ENCODE assay signal across 34 cellular contexts in genomic region chr1:216833516-216833915, GRCh38.
DNase-seq lines count a peak whose midpoint lies in the region; ATAC-seq, FAIRE-seq and TF ChIP-seq lines count a peak whose summit lies in the region.
"Had no signal": no experiment of that assay in that cellular context is flagged by ENCODE, and none has a peak within 500 bp of the region (broad histone marks: within the 10 kb centered on the region; RNA-seq: fewer than 3 reads in every experiment).

No MANE protein-coding gene starts in this region.

- no peak for FAIRE-seq in H1 (lab: Jason Lieb, UNC)
- peak; percentile 23 for FAIRE-seq in keratinocyte (lab: Jason Lieb, UNC)
- FAIRE-seq: A204.1, A549 had no signal

- no peak for TF ChIP-seq RAD21 in SK-N-SH (IDR thresholded peaks at IDR 0.05; ENCODE audit: low read length)
- TF ChIP-seq RAD21 in H1 (IDR thresholded peaks at IDR 0.05 in 1 of 2, conservative IDR thresholded peaks at IDR 0.05 in 1 of 2; ENCODE audit: low read depth in 2 of 2, low read length in 2 of 2) = no peak

- H3K9me3 ChIP-seq in SK-N-SH (no peaks in the 10 kb centered on the region), H1 (ENCODE audit: insufficient read depth in 2 of 2, low read depth in 1 of 2, low read length in 1 of 2) (no peaks in the 10 kb centered on the region), keratinocyte (ENCODE audit: control insufficient read depth, low read depth, low read length) (no peaks in the 10 kb centered on the region)
- H3K9me3 ChIP-seq: A549; BE2C; BLaER1; BLaER1 treated with 17β-estradiol and CSF1 and Interleukin-3, amounts not matched to agents 10 nM and 100 nM; Caco-2 had no signal

- ATAC-seq in SK-N-SH treated with all-trans-retinoic acid at 6 μM for 48 hours (no peak), foreskin keratinocyte (no peak)
- ATAC-seq: A549; CD8-positive, alpha-beta T cell had no signal

- H3K36me3 ChIP-seq in SK-N-SH (replicated peaks in 1 of 2; ENCODE audit: control insufficient read depth in 1 of 2, insufficient read depth in 2 of 2, low read length in 1 of 2) (no peaks in the 10 kb centered on the region), H1 (ENCODE audit: control insufficient read depth in 2 of 4, insufficient read depth in 4 of 4, low read length in 3 of 4) (no peaks in the 10 kb centered on the region), keratinocyte (ENCODE audit: control insufficient read depth in 2 of 2, extremely low read depth in 1 of 2, insufficient read depth in 2 of 2, low read length in 2 of 2) (no peaks in the 10 kb centered on the region)
- H3K36me3 ChIP-seq: BE2C; BLaER1; BLaER1 treated with 17β-estradiol and CSF1 and Interleukin-3, amounts not matched to agents 10 nM and 100 nM had no signal

- 42% methylated on average over 4 of the region's 4 CpGs for WGBS in SK-N-SH (ENCODE audit: low lambda C conversion rate)
- 89% methylated on average over 4 of the region's 4 CpGs; no CpG with 5 or more reads in 1 of the 2 experiments for WGBS in H1 (ENCODE audit: extremely low coverage in 1 of 2, insufficient coverage in 1 of 2, insufficient read length in 1 of 2, insufficient replicate concordance in 2 of 2, low coverage in 1 of 2, low lambda C conversion rate in 2 of 2, missing lambda C conversion rate in 1 of 2), 2 experiments

- no peaks in the 10 kb centered on the region for H3K9me2 ChIP-seq in SK-N-SH

- no peak overlapping the region for H3K4ac ChIP-seq in H1 (replicated peaks; ENCODE audit: insufficient read length, low read depth, low read length)

- no peak overlapping the region for H2AK5ac ChIP-seq in H1 (ENCODE audit: low read depth, low read length)

- no peak overlapping the region for H4K8ac ChIP-seq in H1 (ENCODE audit: extremely low read depth, insufficient read depth, low read length)

- H2AFZ ChIP-seq in SK-N-SH (ENCODE audit: low read depth) (no peak overlapping the region), H1 (ENCODE audit: low read length) (no peak overlapping the region), keratinocyte (ENCODE audit: control insufficient read depth, low read length) (no peak overlapping the region)

- H2BK120ac ChIP-seq in H1 (replicated peaks; ENCODE audit: low read depth, low read length) = no peak overlapping the region

- no peak overlapping the region for H4K5ac ChIP-seq in H1 (ENCODE audit: insufficient read length, low read depth, low read length)

- no peak overlapping the region for H3K23ac ChIP-seq in H1 (ENCODE audit: insufficient read length)

- H2BK12ac ChIP-seq in H1 (ENCODE audit: low read depth, low read length) = peak overlapping the region; percentile 62; the same call in 1 of the 2 replicates

- H3K4me1 ChIP-seq in SK-N-SH (ENCODE audit: control insufficient read depth in 1 of 2, insufficient read depth in 2 of 2, low read depth in 1 of 2, low read length in 1 of 2) (peaks cover 0 to 3% of the 10 kb centered on the region in 2 experiments; a peak in 1 of 4 replicates), H1 (replicated peaks in 1 of 4; ENCODE audit: control insufficient read depth in 3 of 4, insufficient read depth in 4 of 4, low read length in 3 of 4) (peaks cover 0 to 20% (median 8%) of the 10 kb centered on the region in 4 experiments; a peak in 3 of 7 replicates), keratinocyte (ENCODE audit: control insufficient read depth, extremely low read depth, insufficient read depth, low read length) (no peaks in the 10 kb centered on the region), foreskin keratinocyte (peaks cover 11% of the 10 kb centered on the region)
- H3K4me1 ChIP-seq: A549, BE2C, Caco-2 had no signal

- no peak overlapping the region for H2BK15ac ChIP-seq in H1 (ENCODE audit: low read length)

- H2BK20ac ChIP-seq in H1 (ENCODE audit: low read length) = no peak overlapping the region

- no peaks in the 10 kb centered on the region for H3K79me1 ChIP-seq in H1 (ENCODE audit: low read depth, low read length)

- peak overlapping the region; percentile 6; the same call in 1 of the 2 replicates for H3K18ac ChIP-seq in H1 (ENCODE audit: extremely low read depth, low read length)

- no peak overlapping the region for H3K27ac ChIP-seq in SK-N-SH (ENCODE audit: low read depth in 2 of 2, low read length in 1 of 2)
- H3K27ac ChIP-seq in H1 (ENCODE audit: low read depth, low read length) = no peak overlapping the region
- no peak overlapping the region for H3K27ac ChIP-seq in keratinocyte (ENCODE audit: control insufficient read depth, insufficient read depth, low read length)
- no peak overlapping the region for H3K27ac ChIP-seq in foreskin keratinocyte
- H3K27ac ChIP-seq: 22Rv1; A549; BLaER1; BLaER1 treated with 17β-estradiol and CSF1 and Interleukin-3, amounts not matched to agents 10 nM and 100 nM; C4-2B had no signal

- no peaks in the 10 kb centered on the region for H3K23me2 ChIP-seq in H1 (ENCODE audit: low read depth, low read length)

- peak; percentile 68 for DNase-seq in NCI-H82 (lab: John Stamatoyannopoulos, UW)
- DNase-seq in NCI-H82 treated with DMSO at 0.1 percent for 48 hours (lab: John Stamatoyannopoulos, UW; ENCODE audit: unreplicated experiment) = no peak
- DNase-seq in SK-N-SH = no peak
- DNase-seq in H1 (ENCODE audit: low read depth in 1 of 2, low spot score in 2 of 2) = no peak
- DNase-seq in keratinocyte (ENCODE audit: low read depth, low spot score) = no peak
- no peak for DNase-seq in inferior parietal cortex (ENCODE audit: extremely low spot score)
- no peak for DNase-seq in foreskin keratinocyte
- DNase-seq: 8988T; ACHN; AML-193; BE2C; C1 segment of cervical spinal cord; Caco-2; Calu3; CD4-positive, alpha-beta memory T cell; CD4-positive, alpha-beta T cell; CD4-positive, CD25-positive, alpha-beta regulatory T cell; CD8-positive, alpha-beta memory T cell; CD8-positive, alpha-beta T cell; COR-L47; DMS 273 treated with DMSO at 0.1 percent for 48 hours; DMS153; DMS53; DMS79; DMS79 treated with DMSO at 0.1 percent for 48 hours; DND-41; EL had no signal

- H3F3A ChIP-seq in SK-N-SH (replicated peaks; ENCODE audit: insufficient read depth) = no peaks in the 10 kb centered on the region

- dilution Hi-C loops in keratinocyte (cut with MboI; ENCODE audit: extremely low pct_ligation_motif_present, low sequenced_read_pairs) = no loop called here

- H2BK5ac ChIP-seq in H1 (ENCODE audit: low read depth, low read length) = no peak overlapping the region; the same call in 1 of the 2 replicates

- H3K4me3 ChIP-seq in SK-N-SH (ENCODE audit: low read depth in 2 of 2, low read length in 1 of 2) = no peak overlapping the region
- H3K4me3 ChIP-seq in H1 (ENCODE audit: extremely low read depth in 1 of 4, insufficient read depth in 2 of 4, low read depth in 3 of 4, low read length in 4 of 4) = no peak overlapping the region
- H3K4me3 ChIP-seq in keratinocyte (ENCODE audit: control insufficient read depth in 2 of 3, extremely low read depth in 1 of 3, insufficient read depth in 2 of 3, low read depth in 1 of 3, low read length in 3 of 3) = no peak overlapping the region
- H3K4me3 ChIP-seq: A549; BLaER1; BLaER1 treated with 17β-estradiol and CSF1 and Interleukin-3, amounts not matched to agents 10 nM and 100 nM had no signal

- POLR2A ChIA-PET in SK-N-SH (lab: Yijun Ruan, JAX) (no interaction called here), H1 (lab: Charles Lee; ENCODE audit: partially characterized antibody) (interaction anchor here (1.0 kb wide), 1 partner anchor 30 kb away, joined by 3 read pairs; no protein-coding TSS in a partner anchor)

- H3K9me1 ChIP-seq in keratinocyte (ENCODE audit: control insufficient read depth, extremely low read depth, insufficient read depth, low read length) = no peaks in the 10 kb centered on the region

- H4K20me1 ChIP-seq in SK-N-SH (ENCODE audit: insufficient read depth) = no peaks in the 10 kb centered on the region
- H4K20me1 ChIP-seq in H1 (replicated peaks in 1 of 2; ENCODE audit: control insufficient read depth in 1 of 2, insufficient read depth in 2 of 2, low read length in 2 of 2) = no peaks in the 10 kb centered on the region
- H4K20me1 ChIP-seq in keratinocyte (ENCODE audit: control insufficient read depth, extremely low read depth, insufficient read depth, low read length) = no peaks in the 10 kb centered on the region
- H4K20me1 ChIP-seq: BLaER1; BLaER1 treated with 17β-estradiol and CSF1 and Interleukin-3, amounts not matched to agents 10 nM and 100 nM had no signal

- H3K27me3 ChIP-seq in SK-N-SH (ENCODE audit: insufficient read depth) (no peaks in the 10 kb centered on the region), H1 (replicated peaks in 1 of 4; ENCODE audit: control insufficient read depth in 3 of 4, extremely low read depth in 1 of 4, insufficient read depth in 3 of 4, low read length in 3 of 4) (no peaks in the 10 kb centered on the region), keratinocyte (ENCODE audit: control insufficient read depth, extremely low read depth, insufficient read depth, low read length) (no peaks in the 10 kb centered on the region), foreskin keratinocyte (no peaks in the 10 kb centered on the region)
- H3K27me3 ChIP-seq: BE2C; BLaER1; BLaER1 treated with 17β-estradiol and CSF1 and Interleukin-3, amounts not matched to agents 10 nM and 100 nM had no signal

- CTCF ChIA-PET in SK-N-SH (lab: Yijun Ruan, JAX) = interaction anchor here (2.2 kb wide), 1 partner anchor 11 kb away, joined by 9 read pairs; no protein-coding TSS in a partner anchor
- CTCF ChIA-PET in H1 (lab: Charles Lee; ENCODE audit: partially characterized antibody) = interaction anchor here (0.7 to 1.4 kb wide), 3 partner anchors 10 to 237 kb away, joined by 3 to 4 read pairs (median 3); no protein-coding TSS in a partner anchor

- no peak overlapping the region for H3K56ac ChIP-seq in H1 (replicated peaks; ENCODE audit: insufficient read length, low read depth, low read length)

- H3K79me2 ChIP-seq in SK-N-SH (ENCODE audit: insufficient read depth) (no peaks in the 10 kb centered on the region), H1 (ENCODE audit: control insufficient read depth in 1 of 2, insufficient read depth in 2 of 2, low read length in 2 of 2) (no peaks in the 10 kb centered on the region), keratinocyte (ENCODE audit: control insufficient read depth, insufficient read depth, low read length) (no peaks in the 10 kb centered on the region)

- H3K4me2 ChIP-seq in SK-N-SH = no peak overlapping the region
- H3K4me2 ChIP-seq in H1 (ENCODE audit: insufficient read depth in 1 of 2, low read depth in 2 of 2, low read length in 2 of 2) = no peak overlapping the region
- no peak overlapping the region for H3K4me2 ChIP-seq in keratinocyte (ENCODE audit: control insufficient read depth, extremely low read depth, insufficient read depth, low read depth, low read length)
- H3K4me2 ChIP-seq: A549; BLaER1; BLaER1 treated with 17β-estradiol and CSF1 and Interleukin-3, amounts not matched to agents 10 nM and 100 nM had no signal

- TF ChIP-seq POLR2A in H1 (IDR thresholded peaks at IDR 0.05; ENCODE audit: control extremely low read depth in 1 of 2, low read depth in 2 of 2, low read length in 2 of 2) = no peak

- no peak overlapping the region for H4K91ac ChIP-seq in H1 (replicated peaks; ENCODE audit: insufficient read length, low read length)

- peak in 1 of 2 experiments; percentile 37; a peak in 1 of 4 replicates for TF ChIP-seq EP300 in SK-N-SH (IDR thresholded peaks at IDR 0.05; ENCODE audit: borderline replicate concordance in 1 of 2, low read depth in 1 of 2, low read length in 1 of 2)
- TF ChIP-seq EP300 in H1 (IDR thresholded peaks at IDR 0.05; ENCODE audit: borderline replicate concordance in 1 of 2, low read depth in 2 of 2, low read length in 2 of 2) = no peak

- no peak for TF ChIP-seq CTCF in SK-N-SH (IDR thresholded peaks at IDR 0.05)
- no peak for TF ChIP-seq CTCF in H1 (IDR thresholded peaks at IDR 0.05; ENCODE audit: control extremely low read depth in 1 of 3, insufficient read depth in 1 of 3, low read depth in 1 of 3, low read length in 3 of 3)
- TF ChIP-seq CTCF in keratinocyte (optimal IDR thresholded peaks at IDR 0.05 in 1 of 3, IDR thresholded peaks at IDR 0.05 in 1 of 3, conservative IDR thresholded peaks at IDR 0.05 in 1 of 3; ENCODE audit: extremely low read depth in 1 of 3, insufficient read depth in 2 of 3, low read length in 3 of 3) = no peak
- no peak for TF ChIP-seq CTCF in foreskin keratinocyte (conservative IDR thresholded peaks at IDR 0.05)

- no peak overlapping the region for H3K9ac ChIP-seq in SK-N-SH
- H3K9ac ChIP-seq in H1 (replicated peaks in 1 of 4; ENCODE audit: extremely low read depth in 1 of 4, low read depth in 3 of 4, low read length in 3 of 4) = no peak overlapping the region
- no peak overlapping the region for H3K9ac ChIP-seq in keratinocyte (ENCODE audit: control insufficient read depth, extremely low read depth, insufficient read depth, low read length)
- H3K9ac ChIP-seq: BLaER1; BLaER1 treated with 17β-estradiol and CSF1 and Interleukin-3, amounts not matched to agents 10 nM and 100 nM had no signal

- H3K14ac ChIP-seq in H1 (ENCODE audit: insufficient read length) = no peak overlapping the region
